14 cellular contexts compared by ENCODE assay signal in genomic region chr2:42573256-42573655, GRCh38. TPM values are rescaled to one million over a fixed set of nuclear protein-coding genes. Genes with fewer than 3 reads are reported as not detected.
DNase-seq lines count a peak whose midpoint lies in the region; ATAC-seq and TF ChIP-seq lines count a peak whose summit lies in the region.
"Had no signal": no experiment of that assay in that cellular context is flagged by ENCODE, and none has a peak within 500 bp of the region (broad histone marks: within the 10 kb centered on the region; RNA-seq: fewer than 3 reads in every experiment).

No MANE protein-coding gene starts in this region.

- no peak for DNase-seq in T-helper 2 cell treated with Interferon-gamma antibody and Interleukin-4, amounts not matched to agents 5 μg/mL and 100 μg/mL, for 36 hours (ENCODE audit: low spot score)
- DNase-seq in T-helper 2 cell (no peak), endodermal cell (no peak), NCI-H1048 (lab: John Stamatoyannopoulos, UW) (no peak), ascending aorta (ENCODE audit: low spot score in 2 of 2) (no peak), left lung (no peak)
- no peak for DNase-seq in CD4-positive, alpha-beta T cell
- DNase-seq: Caco-2; CD8-positive, alpha-beta memory T cell; GF-D8 had no signal

- CTCF ChIA-PET in CD4-positive, alpha-beta T cell (lab: Charles Lee) = interaction anchor here (1.7 kb wide), 1 partner anchor 90 kb away, joined by 6 read pairs; no protein-coding TSS in a partner anchor

- POLR2A ChIA-PET in CD4-positive, alpha-beta T cell (lab: Charles Lee) = no interaction called here

- H3K4me1 Mint-ChIP-seq in T-helper 2 cell treated with Interferon-gamma antibody and Interleukin-4, amounts not matched to agents 5 μg/mL and 100 μg/mL, for 36 hours (ENCODE audit: low read depth) = peaks cover 26% of the 10 kb centered on the region
- H3K4me1 Mint-ChIP-seq in CD4-positive, alpha-beta T cell (ENCODE audit: low read depth) = peaks cover 55% of the 10 kb centered on the region
- H3K4me1 Mint-ChIP-seq in endodermal cell = peaks cover 11% of the 10 kb centered on the region

- H3K4me1 ChIP-seq in Loucy (ENCODE audit: insufficient read depth, low read length, poor library complexity, severe bottlenecking) (peaks cover 25% of the 10 kb centered on the region), endodermal cell (ENCODE audit: control insufficient read depth, insufficient read depth, low read length) (no peaks in the 10 kb centered on the region), ascending aorta (no peaks in the 10 kb centered on the region), left lung (peaks cover 8 to 15% of the 10 kb centered on the region in 2 donors)

- H3K4me3 ChIP-seq in Loucy (ENCODE audit: low read length, poor library complexity, severe bottlenecking) (no peak overlapping the region), endodermal cell (ENCODE audit: low read length) (no peak overlapping the region), ascending aorta (no peak overlapping the region), left lung (no peak overlapping the region)

- H3K27me3 ChIP-seq in CD4-positive, alpha-beta T cell (ENCODE audit: control insufficient read depth, insufficient read depth, low read length) = no peaks in the 10 kb centered on the region
- H3K27me3 ChIP-seq in Loucy (ENCODE audit: insufficient read depth, low read length, poor library complexity, severe bottlenecking) (no peaks in the 10 kb centered on the region), endodermal cell (ENCODE audit: control insufficient read depth, insufficient read depth, low read length, poor library complexity, severe bottlenecking) (no peaks in the 10 kb centered on the region), ascending aorta (no peaks in the 10 kb centered on the region), left lung (no peaks in the 10 kb centered on the region)

- H3K36me3 Mint-ChIP-seq in T-helper 2 cell treated with Interferon-gamma antibody and Interleukin-4, amounts not matched to agents 5 μg/mL and 100 μg/mL, for 36 hours (ENCODE audit: low read depth) = peaks cover 22% of the 10 kb centered on the region
- peaks cover 52% of the 10 kb centered on the region for H3K36me3 Mint-ChIP-seq in CD4-positive, alpha-beta T cell (ENCODE audit: low read depth)
- peaks cover 67% of the 10 kb centered on the region for H3K36me3 Mint-ChIP-seq in endodermal cell (ENCODE audit: low read depth)
- H3K36me3 Mint-ChIP-seq: CD14-positive monocyte had no signal

- no peaks in the 10 kb centered on the region for H3K9me3 Mint-ChIP-seq in T-helper 2 cell treated with Interferon-gamma antibody and Interleukin-4, amounts not matched to agents 5 μg/mL and 100 μg/mL, for 36 hours
- H3K9me3 Mint-ChIP-seq in CD4-positive, alpha-beta T cell = no peaks in the 10 kb centered on the region
- no peaks in the 10 kb centered on the region for H3K9me3 Mint-ChIP-seq in endodermal cell
- H3K9me3 Mint-ChIP-seq: CD8-positive, alpha-beta memory T cell had no signal

- H3K36me3 ChIP-seq in Loucy (ENCODE audit: insufficient read depth, low read length) (no peaks in the 10 kb centered on the region), endodermal cell (ENCODE audit: control insufficient read depth, insufficient read depth, low read length) (peaks cover 50% of the 10 kb centered on the region), ascending aorta (peaks cover 6 to 21% of the 10 kb centered on the region in 2 donors), left lung (peaks cover 0 to 7% of the 10 kb centered on the region in 2 donors)

- no peak for TF ChIP-seq CTCF in CD4-positive, alpha-beta T cell (IDR thresholded peaks at IDR 0.05)
- no peak for TF ChIP-seq CTCF in Loucy (conservative IDR thresholded peaks at IDR 0.05; ENCODE audit: low read length)
- no peak for TF ChIP-seq CTCF in endodermal cell (conservative IDR thresholded peaks at IDR 0.05)
- no peak for TF ChIP-seq CTCF in ascending aorta (IDR thresholded peaks at IDR 0.05)
- TF ChIP-seq CTCF in left lung (IDR thresholded peaks at IDR 0.05) = no peak

- H3K27ac ChIP-seq in CD4-positive, alpha-beta T cell (ENCODE audit: low read depth, low read length) = no peak overlapping the region
- H3K27ac ChIP-seq in endodermal cell (ENCODE audit: low read depth, low read length) (no peak overlapping the region), ascending aorta (no peak overlapping the region), left lung (no peak overlapping the region)
- H3K27ac ChIP-seq: 22Rv1 had no signal

- H3K79me2 ChIP-seq in Loucy (ENCODE audit: insufficient read depth, low read length) = peaks cover 46% of the 10 kb centered on the region

- intact Hi-C loops in CD4-positive, alpha-beta T cell (cut with DNase I, micrococcal nuclease) = no loop called here
- intact Hi-C loops in ascending aorta (cut with DNase I) = no loop called here
- intact Hi-C loops in left lung (cut with DNase I) = no loop called here

- no peaks in the 10 kb centered on the region for H3K9me3 ChIP-seq in CD4-positive, alpha-beta T cell (ENCODE audit: control insufficient read depth, low read length)
- H3K9me3 ChIP-seq in Loucy (ENCODE audit: insufficient read depth, low read depth, low read length) (no peaks in the 10 kb centered on the region), endodermal cell (ENCODE audit: control insufficient read depth, low read length) (no peaks in the 10 kb centered on the region), ascending aorta (no peaks in the 10 kb centered on the region), left lung (no peaks in the 10 kb centered on the region)
- H3K9me3 ChIP-seq: Caco-2 had no signal

- WGBS in endodermal cell (ENCODE audit: insufficient coverage in 1 of 2, insufficient read length in 1 of 2), 2 experiments = 86 to 100% methylated on average over 1 to 2 of the region's 2 CpGs

- no peaks in the 10 kb centered on the region for H3F3A ChIP-seq in Loucy (ENCODE audit: low read depth)

- H3K4me3 Mint-ChIP-seq in T-helper 2 cell treated with Interferon-gamma antibody and Interleukin-4, amounts not matched to agents 5 μg/mL and 100 μg/mL, for 36 hours = no peak overlapping the region
- H3K4me3 Mint-ChIP-seq in CD4-positive, alpha-beta T cell = no peak overlapping the region
- H3K4me3 Mint-ChIP-seq in endodermal cell = no peak overlapping the region
- H3K4me3 Mint-ChIP-seq: CD14-positive monocyte; CD8-positive, alpha-beta memory T cell had no signal

- no peak overlapping the region for H3K9ac ChIP-seq in Loucy (ENCODE audit: low read depth, low read length, poor library complexity, severe bottlenecking)
- H3K9ac ChIP-seq in endodermal cell (ENCODE audit: extremely low read depth, low read length, poor library complexity, severe bottlenecking) = no peak overlapping the region

- H3K9me2 ChIP-seq in Loucy (replicated peaks; ENCODE audit: low read depth, low read length) = no peaks in the 10 kb centered on the region

- no peak for ATAC-seq in CD4-positive, alpha-beta T cell (ENCODE audit: poor library complexity)
- ATAC-seq in left lung = no peak
- ATAC-seq: HCT116 had no signal

- no peak overlapping the region for H2AFZ ChIP-seq in Loucy (ENCODE audit: low read length)

- peak overlapping the region; percentile 45 for H3K27ac Mint-ChIP-seq in T-helper 2 cell treated with Interferon-gamma antibody and Interleukin-4, amounts not matched to agents 5 μg/mL and 100 μg/mL, for 36 hours
- peak overlapping the region; percentile 42 for H3K27ac Mint-ChIP-seq in CD4-positive, alpha-beta T cell
- H3K27ac Mint-ChIP-seq in endodermal cell = peak overlapping the region; percentile 55

- no peaks in the 10 kb centered on the region for H3K27me3 Mint-ChIP-seq in T-helper 2 cell treated with Interferon-gamma antibody and Interleukin-4, amounts not matched to agents 5 μg/mL and 100 μg/mL, for 36 hours (ENCODE audit: low read depth)
- no peaks in the 10 kb centered on the region for H3K27me3 Mint-ChIP-seq in CD4-positive, alpha-beta T cell
- H3K27me3 Mint-ChIP-seq in endodermal cell (ENCODE audit: insufficient read depth) = no peaks in the 10 kb centered on the region
- H3K27me3 Mint-ChIP-seq: CD8-positive, alpha-beta memory T cell had no signal

- peak overlapping the region; percentile 0 for H3K4me2 ChIP-seq in Loucy (ENCODE audit: low read depth, low read length, poor library complexity, severe bottlenecking)

- no peaks in the 10 kb centered on the region for H4K20me1 ChIP-seq in Loucy (ENCODE audit: insufficient read depth, low read length, poor library complexity, severe bottlenecking)

RNA-seq across cellular contexts. Expression of gene MTA3, which starts 4.8 kb away (rescaled TPM):
- total RNA-seq in CD4-positive, alpha-beta T cell = 10 to 100 TPM; 27.0 to 30.9 TPM
- total RNA-seq in endodermal cell (100 to 1,000 TPM; 138 to 154 TPM), ascending aorta (59.2 TPM), left lung (10 to 100 TPM; 23.9 to 34.8 TPM)
- 77.1 TPM for polyA plus RNA-seq in endodermal cell (2013, experiment 1 of 2)
- 69.4 TPM for polyA plus RNA-seq in endodermal cell (2013, experiment 2 of 2)
